ENCODE assay signal across 8 cellular contexts in genomic region chr12:6927379-6927991, GRCh38. TPM values are rescaled to one million over a fixed set of nuclear protein-coding genes. Genes with fewer than 3 reads are reported as not detected.
DNase-seq lines count a peak whose midpoint lies in the region; ATAC-seq and TF ChIP-seq lines count a peak whose summit lies in the region.

TSS of gene ATN1 (plus strand) at chr12:6927959. CDS start at chr12:6934002, 6,043 bp downstream.

- no peak for ATAC-seq in GM21576 (IDR thresholded peaks at IDR 0.05; ENCODE audit: unreplicated experiment)

- H3K4me1 ChIP-seq in A673 (ENCODE audit: insufficient read depth, low read length, poor library complexity, severe bottlenecking) (peaks cover 39% of the 10 kb centered on the region), muscle layer of duodenum (ENCODE audit: control insufficient read depth in 1 of 2, insufficient read depth in 2 of 2, low read length in 2 of 2) (peaks cover 31 to 57% of the 10 kb centered on the region in 2 donors), transverse colon (peaks cover 30 to 73% (median 59%) of the 10 kb centered on the region in 4 donors)

- TF ChIP-seq EP300 in transverse colon (IDR thresholded peaks at IDR 0.05; ENCODE audit: low read depth) = no peak

- H3K9me3 ChIP-seq in A673 (ENCODE audit: low read depth, low read length, poor library complexity, severe bottlenecking) (no peaks in the 10 kb centered on the region), muscle layer of duodenum (ENCODE audit: control insufficient read depth in 1 of 2, low read length in 2 of 2) (no peaks in the 10 kb centered on the region), transverse colon (no peaks in the 10 kb centered on the region)

- TF ChIP-seq CTCF in A673 (conservative IDR thresholded peaks at IDR 0.05; ENCODE audit: low read depth, low read length) (no peak), transverse colon (IDR thresholded peaks at IDR 0.05) (no peak)

- H3K4me3 ChIP-seq in A673 (ENCODE audit: low read depth, low read length, poor library complexity, severe bottlenecking) = peak within 1 kb of the TSS; percentile 99
- peak within 1 kb of the TSS; percentile 90 to 91 for H3K4me3 ChIP-seq in muscle layer of duodenum (ENCODE audit: low read depth in 1 of 2, low read length in 2 of 2)
- H3K4me3 ChIP-seq in transverse colon = peak within 1 kb of the TSS; percentile 94 to 97 (median 94)

- peaks cover 12% of the 10 kb centered on the region for H3K36me3 ChIP-seq in A673 (ENCODE audit: insufficient read depth, low read length, poor library complexity, severe bottlenecking)
- H3K36me3 ChIP-seq in muscle layer of duodenum (ENCODE audit: control insufficient read depth in 1 of 2, insufficient read depth in 2 of 2, low read length in 2 of 2) = peaks cover 0 to under 1% of the 10 kb centered on the region in 2 donors
- no peaks in the 10 kb centered on the region for H3K36me3 ChIP-seq in transverse colon

- in situ Hi-C loops in transverse colon (cut with MboI; ENCODE audit: low pct_ligation_motif_present in 1 of 4, low pct_unique_long_range_greater_than_20kb in 1 of 4, low sequenced_read_pairs in 3 of 4) = loop anchor here in 2 of 4 donors (25.0 kb wide), 1 partner anchor 185 kb away; the partner anchor contains the start of gene C1RL (in 2 of the 2)

- CTCF ChIA-PET in A673 (lab: Charles Lee) = interaction anchor here (0.6 to 0.9 kb wide), 3 partner anchors 12 to 54 kb away, joined by 3 to 4 read pairs (median 3); partner anchors contain the start of gene SPSB2

- 0% methylated on average over 6 to 43 of the region's 60 CpGs for WGBS in transverse colon (ENCODE audit: low coverage in 1 of 2), 2 donors

- DNase-seq in A673 (ENCODE audit: low spot score) = peak; percentile 83
- peak; percentile 12 for DNase-seq in NCI-H2196 treated with DMSO at 0.1 percent for 48 hours (lab: John Stamatoyannopoulos, UW; ENCODE audit: unreplicated experiment)
- peak; percentile 62 to 67 for DNase-seq in activated T-cell treated with anti-CD3 and anti-CD28 coated beads, Interleukin-2, amount 50 U/mL, for 48 hours
- peak; percentile 80 for DNase-seq in fibroblast of peridontal ligament (ENCODE audit: extremely low read depth)
- peak; percentile 79 for DNase-seq in transverse colon

- no peaks in the 10 kb centered on the region for H3K27me3 ChIP-seq in A673 (replicated peaks; ENCODE audit: insufficient read depth, low read depth, low read length, poor library complexity)
- no peaks in the 10 kb centered on the region for H3K27me3 ChIP-seq in muscle layer of duodenum (ENCODE audit: low read depth, low read length)
- H3K27me3 ChIP-seq in transverse colon = no peaks in the 10 kb centered on the region

- no TSS peak for BruUV-seq in A673 (replicated peaks; lab: Mats Ljungman, UMichigan)

- POLR2A ChIA-PET in A673 (lab: Charles Lee; ENCODE audit: low non-redundant PET) = interaction anchor here (1.0 kb wide), 1 partner anchor 1186 kb away, joined by 4 read pairs; no protein-coding TSS in a partner anchor

- TF ChIP-seq POLR2A in GM10847 (IDR thresholded peaks at IDR 0.05; ENCODE audit: extremely low read depth, insufficient read length) (peak; percentile 46), transverse colon (IDR thresholded peaks at IDR 0.05) (peak; percentile 72)

- intact Hi-C loops in A673 (cut with micrococcal nuclease; ENCODE audit: unreplicated experiment) (no loop called here), transverse colon (cut with DNase I; ENCODE audit: low total_unique reads) (no loop called here)

- H3K27ac ChIP-seq in A673 (ENCODE audit: low read depth, low read length, poor library complexity, severe bottlenecking) = peak within 1 kb of the TSS; percentile 95
- peak within 1 kb of the TSS; percentile 95 for H3K27ac ChIP-seq in muscle layer of duodenum (ENCODE audit: low read length)
- peak within 1 kb of the TSS; percentile 96 to 99 (median 98) for H3K27ac ChIP-seq in transverse colon

RNA-seq across cellular contexts. Expression of gene ATN1, which starts in this region (rescaled TPM):
- total RNA-seq in A673 (2021) (139 and 144 TPM in 2 replicates), transverse colon (100 to 1,000 TPM in 2 of 4 donors, 10 to 100 TPM in 2; 59.1 to 160 (median 112) TPM)

Comparison
In these comparisons a context has a peak if more than half of its experiments do, and no peak if none do; other contexts are left out.
1. DNase-seq: peak in every context shown above with its lines; median percentile 83 in A673; 80 in fibroblast of peridontal ligament; 79 in transverse colon; 64 in activated T-cell treated with anti-CD3 and anti-CD28 coated beads, Interleukin-2, amount 50 U/mL, for 48 hours; 12 in NCI-H2196 treated with DMSO at 0.1 percent for 48 hours.